In the genomic region with DNA sequence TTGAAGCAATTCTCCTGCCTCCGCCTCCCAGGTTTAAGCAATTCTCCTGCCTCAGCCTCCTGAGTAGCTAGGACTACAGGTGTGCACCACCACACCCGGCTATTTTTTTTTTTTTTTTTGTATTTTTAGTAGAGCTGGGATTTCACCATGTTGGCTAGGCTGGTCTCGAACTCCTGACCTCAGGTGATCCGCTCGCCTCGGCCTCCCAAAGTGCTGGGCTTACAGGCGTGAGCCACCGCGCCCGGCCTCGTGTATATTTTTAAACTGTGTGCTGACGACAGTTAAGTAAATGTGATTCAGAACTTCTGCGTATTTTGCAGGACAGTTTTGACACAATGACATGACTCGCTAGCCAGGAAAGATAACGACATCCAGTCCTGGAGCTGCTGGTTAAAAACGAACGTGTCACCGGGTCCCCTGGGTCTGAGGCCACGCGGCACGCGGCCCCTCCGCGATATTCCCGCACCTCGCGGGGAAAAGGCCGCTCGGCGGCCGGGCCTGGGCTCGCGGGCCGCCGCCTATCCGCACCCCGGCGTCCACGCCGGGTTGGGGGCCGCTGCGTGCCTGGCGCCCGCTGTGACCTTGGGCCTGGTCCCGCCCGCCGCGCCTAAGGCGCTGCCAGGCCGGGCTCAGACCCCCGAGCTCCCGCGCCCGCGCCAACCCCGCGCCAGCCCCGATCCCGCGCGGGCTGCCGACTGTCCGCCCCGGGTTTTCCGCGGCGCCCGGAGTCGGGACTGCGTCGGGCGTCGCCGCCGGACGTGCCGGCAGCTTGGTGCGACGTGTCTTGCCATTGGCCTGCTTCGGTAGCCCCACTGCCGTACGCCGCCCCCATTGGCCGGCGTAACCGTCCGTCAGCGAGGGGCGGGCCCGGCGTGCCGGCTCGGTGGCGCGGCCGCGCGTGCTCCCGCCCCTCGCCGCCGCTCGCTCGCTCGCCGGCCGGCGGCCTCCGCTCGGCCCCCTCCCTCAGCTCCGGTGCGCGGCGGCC, we compare ENCODE assay signal across 8 cellular contexts. TPM values are rescaled to one million over a fixed set of nuclear protein-coding genes. Genes with fewer than 3 reads are reported as not detected.
DNase-seq lines count a peak whose midpoint lies in the region; ATAC-seq and TF ChIP-seq lines count a peak whose summit lies in the region.

A gene (plus strand): TSS at position 907 of the 985 bp plus-strand sequence. CDS start 157 bp downstream, outside the sequence.

- H3K27ac ChIP-seq in rectal smooth muscle tissue (ENCODE audit: low read depth, low read length) (peak within 1 kb of the TSS; percentile 94), uterus (peak within 1 kb of the TSS; percentile 97)

- H3K36me3 ChIP-seq in rectal smooth muscle tissue (ENCODE audit: control insufficient read depth, insufficient read depth, low read length), result no peaks in the 10 kb centered on the region
- no peaks in the 10 kb centered on the region for H3K36me3 ChIP-seq in uterus

- DNase-seq in NCI-H2081 (lab: John Stamatoyannopoulos, UW), result peak; percentile 96 to 98
- DNase-seq in T1000 (lab: John Stamatoyannopoulos, UW), result peak; percentile 96
- DNase-seq in astrocyte of the cerebellum (ENCODE audit: low read depth), result peak; percentile 79
- DNase-seq in hepatic stellate cell (ENCODE audit: low spot score), result peak; percentile 99
- DNase-seq in uterus, result peak; percentile 91 to 94

- ATAC-seq in GM18508 (IDR thresholded peaks at IDR 0.05; ENCODE audit: insufficient read depth, unreplicated experiment) (peak; percentile 58), HG02938 (IDR thresholded peaks at IDR 0.05; ENCODE audit: unreplicated experiment) (peak; percentile 87)

- peak; percentile 82 to 93 for TF ChIP-seq POLR2A in uterus (IDR thresholded peaks at IDR 0.05)

- in situ Hi-C loops in astrocyte of the cerebellum (cut with HindIII; ENCODE audit: low sequenced_read_pairs), result no loop called here

- H3K4me1 ChIP-seq in rectal smooth muscle tissue (ENCODE audit: control insufficient read depth, insufficient read depth, low read length) (no peaks in the 10 kb centered on the region), uterus (peaks cover 0 to 11% of the 10 kb centered on the region in 2 donors)

- no peaks in the 10 kb centered on the region for H3K9me3 ChIP-seq in uterus

- H3K27me3 ChIP-seq in rectal smooth muscle tissue (ENCODE audit: control insufficient read depth, insufficient read depth, low read length), result no peaks in the 10 kb centered on the region
- no peaks in the 10 kb centered on the region for H3K27me3 ChIP-seq in uterus

- peak within 1 kb of the TSS; percentile 64 for H3K4me3 ChIP-seq in astrocyte of the cerebellum (ENCODE audit: low read depth, low read length)
- H3K4me3 ChIP-seq in rectal smooth muscle tissue (ENCODE audit: low read length), result peak within 1 kb of the TSS; percentile 75
- peak within 1 kb of the TSS; percentile 70 to 100 for H3K4me3 ChIP-seq in uterus

- TF ChIP-seq CTCF in astrocyte of the cerebellum (IDR thresholded peaks at IDR 0.05; ENCODE audit: low read depth, low read length, missing control alignments) (no peak), uterus (IDR thresholded peaks at IDR 0.05) (peak in 2 of 4 experiments; percentile 32 to 50)

- peak within 1 kb of the TSS; percentile 62 for H3K9ac ChIP-seq in rectal smooth muscle tissue (ENCODE audit: low read length)

- intact Hi-C loops in uterus (cut with DNase I; ENCODE audit: low total_unique reads), result no loop called here

RNA-seq across cellular contexts. Expression of the gene that starts here (rescaled TPM):
- total RNA-seq in uterus, result 10 to 100 TPM; 15.9 to 70.9 (median 42.7) TPM

Comparison
In these comparisons a context has a peak if more than half of its experiments do, and no peak if none do; other contexts are left out.
1. Peak in every context shown above with its lines: DNase-seq, ATAC-seq, H3K4me3 ChIP-seq and H3K27ac ChIP-seq.